In the genomic region with DNA sequence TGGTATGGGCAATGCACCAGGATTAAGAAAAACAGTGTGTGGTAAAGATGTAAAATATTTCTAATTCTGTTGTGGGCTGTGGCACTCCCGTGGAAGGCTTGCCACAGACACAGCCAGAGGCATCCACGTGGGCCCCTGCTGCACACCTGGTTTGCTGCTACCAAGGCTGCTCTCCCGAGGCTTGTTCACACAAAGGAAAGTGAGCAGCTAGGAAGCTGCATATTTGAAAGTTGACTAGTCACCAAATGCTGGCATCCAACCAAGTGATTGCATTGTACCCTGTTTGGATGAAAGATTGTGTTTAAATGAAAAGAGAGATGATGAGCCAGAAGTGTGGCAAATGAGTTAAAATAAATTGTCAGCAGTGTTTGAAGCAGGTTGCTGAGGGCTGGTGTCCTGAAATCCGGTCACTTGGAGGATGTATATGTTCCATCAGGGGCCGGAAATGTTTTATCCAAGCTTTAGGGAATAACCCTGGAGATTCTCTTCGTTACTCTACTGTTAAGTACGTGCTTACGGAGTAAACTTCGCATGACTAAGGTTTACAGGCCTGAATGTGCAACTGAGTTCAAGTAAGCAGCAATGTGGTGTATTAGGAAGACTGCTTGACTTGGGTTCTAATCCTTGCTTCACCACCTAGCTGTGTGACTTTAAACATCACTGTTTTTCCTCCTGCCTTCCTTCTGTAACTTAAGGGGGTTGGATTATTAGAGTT, we compare ENCODE assay signal across 12 cellular contexts.
A peak's percentile ranks its signal among the peaks of the same experiment; 100 is the strongest.
DNase-seq lines count a peak whose midpoint lies in the region; ATAC-seq and TF ChIP-seq lines count a peak whose summit lies in the region.
"Had no signal": no experiment of that assay in that cellular context is flagged by ENCODE, and none has a peak within 500 bp of the region (broad histone marks: within the 10 kb centered on the region; RNA-seq: fewer than 3 reads in every experiment).

No MANE protein-coding gene starts in this region.

- H3K4me3 Mint-ChIP-seq in MCF 10A (ENCODE audit: unreplicated experiment), result no peak overlapping the region
- no peak overlapping the region for H3K4me3 Mint-ChIP-seq in chondrocyte (ENCODE audit: unreplicated experiment)
- H3K4me3 Mint-ChIP-seq in activated naive CD4-positive, alpha-beta T cell treated with anti-CD3 and anti-CD28 coated beads for 36 hours, result no peak overlapping the region
- H3K4me3 Mint-ChIP-seq: CD4-positive, CD25-positive, alpha-beta regulatory T cell had no signal

- H3K9me3 ChIP-seq in breast epithelium, result no peaks in the 10 kb centered on the region
- H3K9me3 ChIP-seq in SJSA1 (replicated peaks), result no peaks in the 10 kb centered on the region; the same call in 1 of the 2 replicates
- H3K9me3 ChIP-seq in fibroblast of lung (ENCODE audit: control insufficient read depth, insufficient read depth, low read depth, low read length), result no peaks in the 10 kb centered on the region
- H3K9me3 ChIP-seq: tibial nerve had no signal

- H3K27ac ChIP-seq in breast epithelium, result no peak overlapping the region
- H3K27ac ChIP-seq in SJSA1, result peak overlapping the region; percentile 17; the same call in 1 of the 2 replicates
- no peak overlapping the region for H3K27ac ChIP-seq in fibroblast of lung (ENCODE audit: insufficient read depth, low read length)
- H3K27ac ChIP-seq: tibial nerve had no signal

- H3K4me1 Mint-ChIP-seq in MCF 10A (ENCODE audit: insufficient read depth, unreplicated experiment), result peaks cover 12% of the 10 kb centered on the region
- peaks cover 6% of the 10 kb centered on the region for H3K4me1 Mint-ChIP-seq in chondrocyte (ENCODE audit: low read depth)
- H3K4me1 Mint-ChIP-seq in activated naive CD4-positive, alpha-beta T cell treated with anti-CD3 and anti-CD28 coated beads for 36 hours (ENCODE audit: low read depth), result peaks cover 9% of the 10 kb centered on the region

- H3K27me3 ChIP-seq in breast epithelium (no peaks in the 10 kb centered on the region), SJSA1 (replicated peaks) (no peaks in the 10 kb centered on the region), fibroblast of lung (ENCODE audit: control insufficient read depth, insufficient read depth, low read length) (no peaks in the 10 kb centered on the region)
- H3K27me3 ChIP-seq: tibial nerve had no signal

- no peaks in the 10 kb centered on the region for H3K36me3 Mint-ChIP-seq in MCF 10A (ENCODE audit: insufficient read depth, unreplicated experiment)
- peaks cover 7% of the 10 kb centered on the region for H3K36me3 Mint-ChIP-seq in chondrocyte (ENCODE audit: low read depth)
- H3K36me3 Mint-ChIP-seq in activated naive CD4-positive, alpha-beta T cell treated with anti-CD3 and anti-CD28 coated beads for 36 hours (ENCODE audit: low read depth), result peaks cover 8% of the 10 kb centered on the region

- no peak overlapping the region for H3K9ac ChIP-seq in fibroblast of lung (ENCODE audit: insufficient read depth, low read length)

- POLR2A ChIA-PET in MCF 10A (lab: Yijun Ruan, JAX), result interaction anchor here (0.6 to 1.4 kb wide), 4 partner anchors 10 to 1647 kb away, joined by 3 to 5 read pairs (median 4); no protein-coding TSS in a partner anchor

- no peak overlapping the region for H2AFZ ChIP-seq in fibroblast of lung (ENCODE audit: low read length)

- BruUV-seq in MCF 10A (replicated peaks; lab: Mats Ljungman, UMichigan), result no TSS peak

- no peak for TF ChIP-seq POLR2A in breast epithelium (IDR thresholded peaks at IDR 0.05)

- TF ChIP-seq CTCF in MCF 10A (IDR thresholded peaks at IDR 0.05; ENCODE audit: unreplicated experiment) (no peak), breast epithelium (IDR thresholded peaks at IDR 0.05) (no peak), fibroblast of lung (conservative IDR thresholded peaks at IDR 0.05 in 1 of 2, IDR thresholded peaks at IDR 0.05 in 1 of 2; ENCODE audit: low read depth in 1 of 2, low read length in 2 of 2) (no peak), chondrocyte (IDR thresholded peaks at IDR 0.05) (no peak)

- H3K9me3 Mint-ChIP-seq in MCF 10A (ENCODE audit: unreplicated experiment) (peaks cover 15% of the 10 kb centered on the region), chondrocyte (ENCODE audit: low read depth) (peaks cover 8% of the 10 kb centered on the region)
- peaks cover 2% of the 10 kb centered on the region for H3K9me3 Mint-ChIP-seq in activated naive CD4-positive, alpha-beta T cell treated with anti-CD3 and anti-CD28 coated beads for 36 hours

- H3K27ac Mint-ChIP-seq in MCF 10A (ENCODE audit: low read depth, unreplicated experiment) (no peak overlapping the region), chondrocyte (ENCODE audit: unreplicated experiment) (no peak overlapping the region)
- H3K27ac Mint-ChIP-seq in activated naive CD4-positive, alpha-beta T cell treated with anti-CD3 and anti-CD28 coated beads for 36 hours, result no peak overlapping the region
- H3K27ac Mint-ChIP-seq: CD4-positive, CD25-positive, alpha-beta regulatory T cell had no signal

- no peaks in the 10 kb centered on the region for H3K4me1 ChIP-seq in breast epithelium
- peaks cover 23% of the 10 kb centered on the region for H3K4me1 ChIP-seq in SJSA1 (replicated peaks)
- H3K4me1 ChIP-seq in fibroblast of lung (ENCODE audit: control insufficient read depth, extremely low read depth, insufficient read depth, low read length), result peaks cover 2% of the 10 kb centered on the region

- DNase-seq in MCF 10A (ENCODE audit: unreplicated experiment) (peak; percentile 95), breast epithelium (ENCODE audit: low spot score in 2 of 2) (no peak), SJSA1 (ENCODE audit: low read depth in 1 of 2, low spot score in 2 of 2) (peak; percentile 68 to 69), fibroblast of lung (ENCODE audit: low read depth in 2 of 2) (peak; percentile 86 to 92), chondrocyte (ENCODE audit: low spot score) (no peak), SHP77 treated with DMSO at 0.1 percent for 48 hours (lab: John Stamatoyannopoulos, UW) (no peak)
- DNase-seq in activated naive CD4-positive, alpha-beta T cell treated with anti-CD3 and anti-CD28 coated beads for 36 hours, result no peak
- DNase-seq: activated T-cell treated with anti-CD3 and anti-CD28 coated beads, Interleukin-2, amount 50 U/mL, for 1 hour; CD4-positive, CD25-positive, alpha-beta regulatory T cell; SIG-M5 had no signal

- no peaks in the 10 kb centered on the region for H3K79me2 ChIP-seq in fibroblast of lung (ENCODE audit: control insufficient read depth, insufficient read depth, low read length)

- no peaks in the 10 kb centered on the region for H4K20me1 ChIP-seq in fibroblast of lung (ENCODE audit: control insufficient read depth, extremely low read depth, insufficient read depth, low read length)

- intact Hi-C loops in MCF 10A (cut with micrococcal nuclease) (no loop called here), breast epithelium (cut with DNase I; ENCODE audit: low total_unique reads) (no loop called here)
- intact Hi-C loops in activated naive CD4-positive, alpha-beta T cell treated with anti-CD3 and anti-CD28 coated beads for 36 hours (cut with micrococcal nuclease), result no loop called here

- no peaks in the 10 kb centered on the region for H3K36me3 ChIP-seq in breast epithelium
- peaks cover 9% of the 10 kb centered on the region for H3K36me3 ChIP-seq in SJSA1
- H3K36me3 ChIP-seq in fibroblast of lung (ENCODE audit: control insufficient read depth, insufficient read depth, low read length), result no peaks in the 10 kb centered on the region

- ATAC-seq in HG03342 (IDR thresholded peaks at IDR 0.05; ENCODE audit: unreplicated experiment), result no peak

- CTCF ChIA-PET in MCF 10A (lab: Yijun Ruan, JAX), result interaction anchor here (0.6 to 1.1 kb wide), 2 partner anchors 52 to 122 kb away, joined by 3 read pairs; no protein-coding TSS in a partner anchor
- CTCF ChIA-PET in activated naive CD4-positive, alpha-beta T cell treated with anti-CD3 and anti-CD28 coated beads for 36 hours (lab: Charles Lee), result no interaction called here

- H3K4me2 ChIP-seq in fibroblast of lung (ENCODE audit: extremely low read depth, insufficient read depth, low read length), result no peak overlapping the region

- H3K4me3 ChIP-seq in breast epithelium (no peak overlapping the region), SJSA1 (no peak overlapping the region), fibroblast of lung (replicated peaks in 1 of 4; ENCODE audit: control extremely low read depth in 1 of 4, insufficient read depth in 1 of 4, low read depth in 3 of 4, low read length in 4 of 4) (no peak overlapping the region)
- H3K4me3 ChIP-seq: tibial nerve had no signal

- H3K27me3 Mint-ChIP-seq in MCF 10A (ENCODE audit: insufficient read depth, unreplicated experiment) (no peaks in the 10 kb centered on the region), chondrocyte (ENCODE audit: low read depth) (no peaks in the 10 kb centered on the region)
- no peaks in the 10 kb centered on the region for H3K27me3 Mint-ChIP-seq in activated naive CD4-positive, alpha-beta T cell treated with anti-CD3 and anti-CD28 coated beads for 36 hours (ENCODE audit: low read depth)
- H3K27me3 Mint-ChIP-seq: CD4-positive, CD25-positive, alpha-beta regulatory T cell had no signal

Comparison
In these comparisons a context has a peak if more than half of its experiments do, and no peak if none do; other contexts are left out.
1. DNase-seq: peak in MCF 10A (single experiment), SJSA1 (2 of 2) and fibroblast of lung (2 of 2); none in breast epithelium (0 of 2), chondrocyte (single experiment), SHP77 treated with DMSO at 0.1 percent for 48 hours (single experiment) and activated naive CD4-positive, alpha-beta T cell treated with anti-CD3 and anti-CD28 coated beads for 36 hours (single experiment).